In genomic region chr7:1254281-1255082, GRCh38 we compare ENCODE assay signal across 23 cellular contexts. TPM values are rescaled to one million over a fixed set of nuclear protein-coding genes. Genes with fewer than 3 reads are reported as not detected.
"Had no signal": no experiment of that assay in that cellular context is flagged by ENCODE, and none has a peak within 500 bp of the region (broad histone marks: within the 10 kb centered on the region; RNA-seq: fewer than 3 reads in every experiment).

No MANE protein-coding gene starts in this region.

- H3K4me3 Mint-ChIP-seq: activated naive CD8-positive, alpha-beta T cell; endodermal cell; natural killer cell had no signal

- H3K4me1 ChIP-seq: uterus had no signal

- ATAC-seq: natural killer cell had no signal

- H3K27ac ChIP-seq: brain microvascular endothelial cell, testis, uterus had no signal

- H3K36me3 ChIP-seq: brain microvascular endothelial cell, uterus had no signal

- H3K4me1 Mint-ChIP-seq: endodermal cell, natural killer cell had no signal

- H3K9me3 ChIP-seq: testis, uterus had no signal

- FAIRE-seq: TTC549 had no signal

- H3K4me3 ChIP-seq: testis, uterus had no signal

- H3K9me3 Mint-ChIP-seq: endodermal cell, natural killer cell had no signal

- H3K27ac Mint-ChIP-seq: activated naive CD8-positive, alpha-beta T cell; endodermal cell; natural killer cell; progenitor cell of endocrine pancreas had no signal

- H3K27me3 ChIP-seq: testis had no signal

- DNase-seq: activated CD4-positive, alpha-beta T cell treated with anti-CD3 and anti-CD28 coated beads, Interleukin-2, amount 50 U/mL, for 4 hours; activated CD4-positive, CD25-positive, alpha-beta regulatory T cell treated with anti-CD3 and anti-CD28 coated beads, Interleukin-2, amount 50 U/mL, for 72 hours; activated gamma-delta T cell; activated T-cell treated with anti-CD3 and anti-CD28 coated beads, Interleukin-2, amount 50 U/mL, for 48 hours; amygdala; brain microvascular endothelial cell; cerebellar nuclear complex; hypothalamus; mammary epithelial cell; natural killer cell; occipital lobe; stimulated activated CD4-positive, alpha-beta T cell treated with anti-CD3 and anti-CD28 coated beads, Interleukin-2, amount 100 ng/mL, for 48 hours; stimulated activated naive CD4-positive, alpha-beta T cell treated with Interleukin-2 at 50 U/mL for 16 hours; T-helper 2 cell; testis; uterus had no signal

- H3K36me3 Mint-ChIP-seq: activated naive CD8-positive, alpha-beta T cell; natural killer cell had no signal

RNA-seq across cellular contexts. Expression of gene UNCX, which starts 21.8 kb away (rescaled TPM):
- total RNA-seq: dermis microvascular lymphatic vessel endothelial cell, glomerular endothelial cell, mammary epithelial cell, mucosa of gallbladder, natural killer cell, occipital lobe, progenitor cell of endocrine pancreas, uterus had no signal
